7 cellular contexts compared by ENCODE assay signal in genomic region chr20:45406260-45407066, GRCh38. TPM values are rescaled to one million over a fixed set of nuclear protein-coding genes. Genes with fewer than 3 reads are reported as not detected.
DNase-seq lines count a peak whose midpoint lies in the region; ATAC-seq and TF ChIP-seq lines count a peak whose summit lies in the region.

No MANE protein-coding gene starts in this region.

- H3K27ac ChIP-seq in esophagus squamous epithelium = peak overlapping the region; percentile 86 to 95 (median 93)
- H3K27ac ChIP-seq in muscle layer of colon (ENCODE audit: low read depth, low read length) = peak overlapping the region; percentile 94
- H3K27ac ChIP-seq in stomach = peak overlapping the region; percentile 89 to 96 (median 93)

- ATAC-seq in HG03135 (IDR thresholded peaks at IDR 0.05; ENCODE audit: unreplicated experiment) = no peak

- no peak for TF ChIP-seq EP300 in stomach (IDR thresholded peaks at IDR 0.05)

- WGBS in esophagus squamous epithelium, 2 donors = 1% methylated on average over 11 to 42 of the region's 87 CpGs
- 0 to 1% (median 1%) methylated on average over 46 to 87 of the region's 87 CpGs for WGBS in stomach, 5 donors

- peaks cover 8% of the 10 kb centered on the region for H3K9me3 Mint-ChIP-seq in activated T-cell treated with anti-CD3 and anti-CD28 coated beads, Interleukin-2, amount 50 U/mL, for 24 hours

- peaks cover 36% of the 10 kb centered on the region for H3K4me1 Mint-ChIP-seq in activated T-cell treated with anti-CD3 and anti-CD28 coated beads, Interleukin-2, amount 50 U/mL, for 24 hours (ENCODE audit: low read depth)

- H3K9me3 ChIP-seq in esophagus squamous epithelium (no peaks in the 10 kb centered on the region), muscle layer of colon (ENCODE audit: low read length) (no peaks in the 10 kb centered on the region), stomach (peaks cover 0 to under 1% (median under 1%) of the 10 kb centered on the region in 4 donors)

- peaks cover 27% of the 10 kb centered on the region for H3K36me3 Mint-ChIP-seq in activated T-cell treated with anti-CD3 and anti-CD28 coated beads, Interleukin-2, amount 50 U/mL, for 24 hours (ENCODE audit: low read depth)

- peak overlapping the region; percentile 63 for H3K27ac Mint-ChIP-seq in activated T-cell treated with anti-CD3 and anti-CD28 coated beads, Interleukin-2, amount 50 U/mL, for 24 hours

- DNase-seq in GM19238 (ENCODE audit: insufficient read length, low spot score) = peak; percentile 11
- DNase-seq in NCI-H748 treated with DMSO at 0.1 percent for 48 hours (lab: John Stamatoyannopoulos, UW) = peak; percentile 3
- peak; percentile 69 for DNase-seq in activated T-cell treated with anti-CD3 and anti-CD28 coated beads, Interleukin-2, amount 50 U/mL, for 24 hours
- no peak for DNase-seq in esophagus squamous epithelium (lab: John Stamatoyannopoulos, UW)
- DNase-seq in stomach = peak; percentile 71

- H3K4me3 ChIP-seq in esophagus squamous epithelium = peak overlapping the region; percentile 78 to 88 (median 84)
- peak overlapping the region; percentile 72 to 82 for H3K4me3 ChIP-seq in muscle layer of colon (ENCODE audit: low read depth in 1 of 2, low read length in 2 of 2)
- peak overlapping the region; percentile 63 to 89 (median 73) for H3K4me3 ChIP-seq in stomach

- H3K4me3 Mint-ChIP-seq in activated T-cell treated with anti-CD3 and anti-CD28 coated beads, Interleukin-2, amount 50 U/mL, for 24 hours = peak overlapping the region; percentile 78

- peak overlapping the region; percentile 55 for H3K9ac ChIP-seq in muscle layer of colon (ENCODE audit: low read length)

- H3K4me1 ChIP-seq in esophagus squamous epithelium (peaks cover 7 to 33% (median 11%) of the 10 kb centered on the region in 3 donors), muscle layer of colon (ENCODE audit: insufficient read depth, low read length) (peaks cover 15% of the 10 kb centered on the region), stomach (peaks cover 18 to 30% (median 29%) of the 10 kb centered on the region in 4 donors)

- peaks cover 0 to 33% (median 5%) of the 10 kb centered on the region in 3 donors for H3K36me3 ChIP-seq in esophagus squamous epithelium
- peaks cover 28% of the 10 kb centered on the region for H3K36me3 ChIP-seq in muscle layer of colon (ENCODE audit: insufficient read depth, low read length)
- peaks cover 20 to 31% (median 27%) of the 10 kb centered on the region in 4 donors for H3K36me3 ChIP-seq in stomach

- no peak for TF ChIP-seq CTCF in esophagus squamous epithelium (IDR thresholded peaks at IDR 0.05)
- peak in 1 of 7 experiments; percentile 13 for TF ChIP-seq CTCF in stomach (IDR thresholded peaks at IDR 0.05)

- H3K27me3 ChIP-seq in esophagus squamous epithelium (no peaks in the 10 kb centered on the region), muscle layer of colon (ENCODE audit: control insufficient read depth in 1 of 2, insufficient read depth in 2 of 2, low read length in 2 of 2) (no peaks in the 10 kb centered on the region), stomach (no peaks in the 10 kb centered on the region)

- TF ChIP-seq POLR2A in esophagus squamous epithelium (IDR thresholded peaks at IDR 0.05) = peak in 2 of 4 donors; percentile 30 to 49
- TF ChIP-seq POLR2A in stomach (IDR thresholded peaks at IDR 0.05) = no peak

- H3K27me3 Mint-ChIP-seq in activated T-cell treated with anti-CD3 and anti-CD28 coated beads, Interleukin-2, amount 50 U/mL, for 24 hours = peaks cover 3% of the 10 kb centered on the region

- intact Hi-C loops in esophagus squamous epithelium (cut with DNase I) (no loop called here), stomach (cut with DNase I; ENCODE audit: low total_unique reads) (no loop called here)

RNA-seq across cellular contexts. Expression of gene DBNDD2, which starts 1.6 kb away (rescaled TPM):
- total RNA-seq in esophagus squamous epithelium = 10 to 100 TPM; 14.1 to 39.3 (median 32.2) TPM
- 100 to 1,000 TPM in 1 of 5 donors, 10 to 100 TPM in 4; 10.6 to 131 (median 51.3) TPM for total RNA-seq in stomach
- polyA plus RNA-seq in stomach = 10 to 100 TPM; 55.6 to 90.7 (median 77.6) TPM

RNA-seq across cellular contexts. Expression of gene PIGT, which starts 9.5 kb away (rescaled TPM):
- total RNA-seq in esophagus squamous epithelium = 10 to 100 TPM; 38.6 to 48.1 (median 44.0) TPM
- 100 to 1,000 TPM in 2 of 5 donors, 10 to 100 TPM in 3; 22.6 to 137 (median 87.2) TPM for total RNA-seq in stomach
- 10 to 100 TPM; 30.5 to 72.5 (median 45.0) TPM for polyA plus RNA-seq in stomach

RNA-seq across cellular contexts. Expression of gene TP53TG5, which starts 28.3 kb away (rescaled TPM):
- total RNA-seq in esophagus squamous epithelium (not detected), stomach (not detected)
- under 1 TPM in 2 of 3 donors, not detected in 1; 0.12 to 0.33 TPM for polyA plus RNA-seq in stomach

RNA-seq across cellular contexts. Expression of gene SYS1, which starts 43.5 kb away (rescaled TPM):
- total RNA-seq in esophagus squamous epithelium = 10 to 100 TPM; 22.3 to 32.4 (median 27.0) TPM
- total RNA-seq in stomach = 100 to 1,000 TPM in 1 of 5 donors, 10 to 100 TPM in 4; 16.0 to 119 (median 25.1) TPM
- polyA plus RNA-seq in stomach = 10 to 100 TPM; 11.2 to 19.7 (median 18.8) TPM

RNA-seq across cellular contexts. Expression of gene SDC4, which starts 58.2 kb away (rescaled TPM):
- 100 to 1,000 TPM in 3 of 4 donors, 10 to 100 TPM in 1; 88.1 to 174 (median 120) TPM for total RNA-seq in esophagus squamous epithelium
- 100 to 1,000 TPM in 2 of 5 donors, 10 to 100 TPM in 3; 27.4 to 343 (median 81.4) TPM for total RNA-seq in stomach
- polyA plus RNA-seq in stomach = 10 to 100 TPM; 29.6 to 97.3 (median 78.8) TPM
